12 cellular contexts compared by ENCODE assay signal in genomic region chr7:158585721-158586498, GRCh38. TPM values are rescaled to one million over a fixed set of nuclear protein-coding genes. Genes with fewer than 3 reads are reported as not detected.
DNase-seq lines count a peak whose midpoint lies in the region; ATAC-seq and TF ChIP-seq lines count a peak whose summit lies in the region.
"Had no signal": no experiment of that assay in that cellular context is flagged by ENCODE, and none has a peak within 500 bp of the region (broad histone marks: within the 10 kb centered on the region; RNA-seq: fewer than 3 reads in every experiment).

No MANE protein-coding gene starts in this region.

- H3K9ac ChIP-seq in iPS-20b (ENCODE audit: low read depth, low read length): no peak overlapping the region
- H3K9ac ChIP-seq: BLaER1 had no signal

- peaks cover 72% of the 10 kb centered on the region for H3K27me3 ChIP-seq in iPS-20b (ENCODE audit: insufficient read depth, low read length)
- H3K27me3 ChIP-seq in stomach: peaks cover 0 to 79% (median 28%) of the 10 kb centered on the region in 3 donors

- no peak overlapping the region for H3K27ac ChIP-seq in iPS-20b (ENCODE audit: low read length)
- H3K27ac ChIP-seq in stomach: peak overlapping the region; percentile 67 to 90 (median 83)
- H3K27ac ChIP-seq: BLaER1 had no signal

- H3K27ac Mint-ChIP-seq in T-helper 17 cell: no peak overlapping the region

- peak overlapping the region; percentile 86 for H3K4me3 Mint-ChIP-seq in T-helper 17 cell

- H3K27me3 Mint-ChIP-seq in T-helper 17 cell: peaks cover 36% of the 10 kb centered on the region

- no peak for TF ChIP-seq POLR2A in stomach (IDR thresholded peaks at IDR 0.05)

- 16 to 29% (median 23%) methylated on average over 15 to 17 of the region's 17 CpGs for WGBS in stomach, 5 donors

- H3K36me3 Mint-ChIP-seq in T-helper 17 cell (ENCODE audit: low read depth): no peaks in the 10 kb centered on the region

- intact Hi-C loops in stomach (cut with DNase I; ENCODE audit: low total_unique reads): no loop called here

- H3K36me3 ChIP-seq in iPS-20b (ENCODE audit: insufficient read depth, low read depth, low read length) (no peaks in the 10 kb centered on the region), stomach (no peaks in the 10 kb centered on the region)
- H3K36me3 ChIP-seq: BLaER1 had no signal

- H3K9me3 ChIP-seq in T-helper 17 cell (ENCODE audit: control insufficient read depth, low read length, poor library complexity, severe bottlenecking): no peaks in the 10 kb centered on the region
- no peaks in the 10 kb centered on the region for H3K9me3 ChIP-seq in iPS-20b (ENCODE audit: insufficient read depth, low read depth, low read length)
- H3K9me3 ChIP-seq in stomach: no peaks in the 10 kb centered on the region

- ATAC-seq in T-helper 17 cell: no peak
- no peak for ATAC-seq in HG02763 (IDR thresholded peaks at IDR 0.05; ENCODE audit: unreplicated experiment)
- no peak for ATAC-seq in HG02870 (IDR thresholded peaks at IDR 0.05; ENCODE audit: unreplicated experiment)

- no peaks in the 10 kb centered on the region for H3K4me1 ChIP-seq in iPS-20b (ENCODE audit: insufficient read depth, low read length)
- H3K4me1 ChIP-seq in stomach: peaks cover 24 to 74% (median 47%) of the 10 kb centered on the region in 4 donors

- H3K4me3 ChIP-seq in iPS-20b (ENCODE audit: low read length) (peak overlapping the region; percentile 42; the same call in 1 of the 2 replicates), stomach (peak overlapping the region; percentile 49 to 64 (median 62))
- H3K4me3 ChIP-seq: BLaER1 had no signal

- no peak for TF ChIP-seq CTCF in stomach (IDR thresholded peaks at IDR 0.05)

- peaks cover 6% of the 10 kb centered on the region for H3K4me1 Mint-ChIP-seq in T-helper 17 cell

- no peak for TF ChIP-seq EP300 in stomach (IDR thresholded peaks at IDR 0.05)

- peak; percentile 54 for DNase-seq in activated effector memory CD4-positive, alpha-beta T cell treated with anti-CD3 and anti-CD28 coated beads, Interleukin-2, amount 50 U/mL, for 16 hours
- no peak for DNase-seq in activated effector memory CD4-positive, alpha-beta T cell treated with Interleukin-2 at 50 U/mL for 16 hours
- DNase-seq in T-helper 17 cell: no peak
- peak; percentile 84 for DNase-seq in stomach
- no peak for DNase-seq in HPDE6-E6E7 (ENCODE audit: extremely low spot score)
- DNase-seq: activated gamma-delta T cell; effector memory CD4-positive, alpha-beta T cell; KBM-7 had no signal

RNA-seq across cellular contexts. Expression of gene PTPRN2, which starts 1.7 kb away (rescaled TPM):
- total RNA-seq in T-helper 17 cell: under 1 TPM; 0.42 to 0.57 TPM
- 100 to 1,000 TPM in 1 of 5 donors, 10 to 100 TPM in 4; 35.8 to 136 (median 66.3) TPM for total RNA-seq in stomach
- polyA plus RNA-seq in stomach: 10 to 100 TPM in 1 of 3 donors, 1 to 10 TPM in 2; 4.9 to 10.8 (median 9.0) TPM

Comparison
In these comparisons a context has a peak if more than half of its experiments do, and no peak if none do; other contexts are left out.
1. DNase-seq: peak in activated effector memory CD4-positive, alpha-beta T cell treated with anti-CD3 and anti-CD28 coated beads, Interleukin-2, amount 50 U/mL, for 16 hours (single experiment) and stomach (single experiment); none in activated effector memory CD4-positive, alpha-beta T cell treated with Interleukin-2 at 50 U/mL for 16 hours (single experiment), T-helper 17 cell (0 of 3) and HPDE6-E6E7 (single experiment).
2. RNA of gene PTPRN2, which starts 1.7 kb away (total RNA-seq): 35.8 to 136 TPM in stomach; 0.42 to 0.57 TPM in T-helper 17 cell; every median in the first group is over 10 times any median in the second.